8 cellular contexts compared by ENCODE assay signal in the genomic region with DNA sequence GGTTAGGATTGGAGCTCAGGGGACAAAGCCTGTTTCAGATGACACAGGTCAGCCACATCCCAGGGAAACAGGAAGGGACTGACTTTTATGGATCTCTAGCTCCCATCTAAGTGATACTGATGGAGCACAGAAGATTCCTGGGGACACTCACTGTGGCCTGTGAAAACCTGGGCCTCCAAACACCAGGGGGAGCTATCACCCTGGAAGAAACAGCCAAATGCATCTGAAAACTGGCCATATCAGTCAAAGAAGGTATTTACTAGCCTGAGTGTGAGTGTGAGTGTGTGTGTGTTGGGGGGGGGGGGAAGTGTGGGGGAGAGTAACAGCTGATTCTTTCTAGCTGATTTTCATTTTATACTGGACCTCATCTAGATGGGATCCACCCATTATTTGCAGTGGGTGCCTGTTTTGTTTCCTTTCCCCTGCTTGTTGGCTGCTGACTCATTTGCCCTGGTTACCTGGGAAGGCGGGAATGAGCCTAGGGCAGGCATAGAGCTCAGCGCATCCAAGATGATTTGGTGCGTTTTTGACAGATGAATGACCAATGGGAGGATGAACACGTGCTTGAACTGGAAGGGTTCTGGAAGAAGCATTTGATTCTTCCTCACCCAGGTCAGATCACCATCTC.
DNase-seq lines count a peak whose midpoint lies in the region; ATAC-seq and TF ChIP-seq lines count a peak whose summit lies in the region.

No MANE protein-coding gene starts in this region.

- ATAC-seq in omental fat pad (ENCODE audit: low FRiP score) (peak; percentile 54), GM21737 (IDR thresholded peaks at IDR 0.05; ENCODE audit: unreplicated experiment) (no peak), HG02571 (IDR thresholded peaks at IDR 0.05; ENCODE audit: unreplicated experiment) (no peak)

- DNase-seq in activated T-cell treated with anti-CD3 and anti-CD28 coated beads for 24 hours (ENCODE audit: low read depth) (peak; percentile 8), HT1080 (ENCODE audit: low read depth) (peak; percentile 55), SK-MEL-5 (ENCODE audit: low read depth, low spot score) (peak; percentile 62), epithelial cell of proximal tubule (ENCODE audit: low read depth) (no peak), omental fat pad (ENCODE audit: low spot score) (peak; percentile 43)
- no peak for DNase-seq in activated T-cell treated with anti-CD3 and anti-CD28 coated beads, Interleukin-2, amount 50 U/mL, for 24 hours

- H3K4me1 Mint-ChIP-seq in activated T-cell treated with anti-CD3 and anti-CD28 coated beads, Interleukin-2, amount 50 U/mL, for 24 hours (ENCODE audit: low read depth), result no peaks in the 10 kb centered on the region

- TF ChIP-seq CTCF in epithelial cell of proximal tubule (conservative IDR thresholded peaks at IDR 0.05; ENCODE audit: low read depth, low read length) (peak; percentile 80), omental fat pad (IDR thresholded peaks at IDR 0.05) (no peak)

- no peak overlapping the region for H3K4me3 ChIP-seq in epithelial cell of proximal tubule (ENCODE audit: low read depth, low read length)

- in situ Hi-C loops in SK-MEL-5 (cut with HindIII; ENCODE audit: low pct_unique_long_range_greater_than_20kb, low sequenced_read_pairs), result no loop called here

- peaks cover 29% of the 10 kb centered on the region for H3K27me3 Mint-ChIP-seq in activated T-cell treated with anti-CD3 and anti-CD28 coated beads, Interleukin-2, amount 50 U/mL, for 24 hours

- no peak overlapping the region for H3K4me3 Mint-ChIP-seq in activated T-cell treated with anti-CD3 and anti-CD28 coated beads, Interleukin-2, amount 50 U/mL, for 24 hours

- no peaks in the 10 kb centered on the region for H3K36me3 Mint-ChIP-seq in activated T-cell treated with anti-CD3 and anti-CD28 coated beads, Interleukin-2, amount 50 U/mL, for 24 hours (ENCODE audit: low read depth)

- H3K9me3 Mint-ChIP-seq in activated T-cell treated with anti-CD3 and anti-CD28 coated beads, Interleukin-2, amount 50 U/mL, for 24 hours, result no peaks in the 10 kb centered on the region

- no peak overlapping the region for H3K27ac Mint-ChIP-seq in activated T-cell treated with anti-CD3 and anti-CD28 coated beads, Interleukin-2, amount 50 U/mL, for 24 hours

Comparison
In these comparisons a context has a peak if more than half of its experiments do, and no peak if none do; other contexts are left out.
1. DNase-seq: peak in activated T-cell treated with anti-CD3 and anti-CD28 coated beads for 24 hours (single experiment), HT1080 (single experiment), SK-MEL-5 (single experiment) and omental fat pad (single experiment); none in activated T-cell treated with anti-CD3 and anti-CD28 coated beads, Interleukin-2, amount 50 U/mL, for 24 hours (single experiment) and epithelial cell of proximal tubule (single experiment).